8 cellular contexts compared by ENCODE assay signal in genomic region chr1:197356723-197357533, GRCh38.
A peak's percentile ranks its signal among the peaks of the same experiment; 100 is the strongest.
DNase-seq lines count a peak whose midpoint lies in the region; ATAC-seq, FAIRE-seq and TF ChIP-seq lines count a peak whose summit lies in the region.

No MANE protein-coding gene starts in this region.

- intact Hi-C loops in K562 (cut with micrococcal nuclease) = loop anchor here (1.0 to 10.0 kb wide), 5 partner anchors 30 to 1460 kb away; no protein-coding TSS in a partner anchor
- intact Hi-C loops in testis (cut with DNase I; ENCODE audit: low total_unique reads) = no loop called here

- no TSS peak for BruUV-seq in K562 (replicated peaks; lab: Mats Ljungman, UMichigan)

- no peak overlapping the region for H3K4me3 ChIP-seq in K562
- no peak overlapping the region for H3K4me3 ChIP-seq in testis

- WGBS in K562 (ENCODE audit: insufficient coverage, low coverage, missing lambda C conversion rate) = 15% methylated on average over 5 of the region's 5 CpGs
- 45 to 61% methylated on average over 5 of the region's 5 CpGs for WGBS in testis, 2 donors

- H3K27me3 Mint-ChIP-seq in immature natural killer cell (ENCODE audit: low read depth in 3 of 3) = peaks cover 0 to 2% (median 0%) of the 10 kb centered on the region in 3 donors

- no peaks in the 10 kb centered on the region for H3K9me3 ChIP-seq in K562 (replicated peaks; ENCODE audit: control insufficient read depth, insufficient read depth, low read depth, low read length)
- no peaks in the 10 kb centered on the region for H3K9me3 ChIP-seq in testis

- H3K79me2 ChIP-seq in K562 (ENCODE audit: control insufficient read depth, insufficient read depth, low read length) = no peaks in the 10 kb centered on the region

- no peaks in the 10 kb centered on the region for H3K4me1 Mint-ChIP-seq in immature natural killer cell

- H2AFZ ChIP-seq in K562 (ENCODE audit: low read depth, low read length) = peak overlapping the region; percentile 75

- H3K36me3 ChIP-seq in K562 (ENCODE audit: control insufficient read depth, insufficient read depth, low read length) = no peaks in the 10 kb centered on the region
- H3K36me3 ChIP-seq in testis (ENCODE audit: low read depth, missing control alignments) = no peaks in the 10 kb centered on the region

- peak; percentile 89 to 97 for TF ChIP-seq RAD21 in K562 (CRISPR knock-in tag; conservative IDR thresholded peaks at IDR 0.05 in 1 of 2, IDR thresholded peaks at IDR 0.05 in 1 of 2)

- in situ Hi-C loops in Caki2 (cut with HindIII; ENCODE audit: low pct_unique_long_range_greater_than_20kb, low sequenced_read_pairs) = no loop called here
- in situ Hi-C loops in K562 (cut with MboI) = loop anchor here (10.0 to 25.0 kb wide), 2 partner anchors 172 to 620 kb away; no protein-coding TSS in a partner anchor

- peak; percentile 84 for FAIRE-seq in K562 (lab: Jason Lieb, UNC)

- CTCF ChIA-PET in K562 (lab: Yijun Ruan, JAX; ENCODE audit: low intra/inter-chr PET ratio) = interaction anchor here (1.5 to 2.3 kb wide), 2 partner anchors 29 to 176 kb away, joined by 9 to 23 read pairs; no protein-coding TSS in a partner anchor

- H3K9ac ChIP-seq in K562 (ENCODE audit: insufficient read depth in 1 of 2, low read depth in 2 of 2, low read length in 2 of 2) = no peak overlapping the region

- no peaks in the 10 kb centered on the region for H4K20me1 ChIP-seq in K562 (replicated peaks; ENCODE audit: control insufficient read depth, insufficient read depth, low read length)

- no peak overlapping the region for H3K27ac ChIP-seq in K562 (ENCODE audit: extremely low read depth, low read depth, low read length)
- H3K27ac ChIP-seq in testis = no peak overlapping the region

- TF ChIP-seq POLR2A in K562 (conservative IDR thresholded peaks at IDR 0.05) (no peak), testis (IDR thresholded peaks at IDR 0.05) (no peak)

- H3K4me1 ChIP-seq in K562 (replicated peaks in 1 of 2; ENCODE audit: control insufficient read depth in 2 of 2, insufficient read depth in 2 of 2, low read length in 2 of 2) (peaks cover 0 to 7% of the 10 kb centered on the region in 2 experiments; a peak in 1 of 5 replicates), testis (peaks cover 17% of the 10 kb centered on the region)

- POLR2A ChIA-PET in K562 (lab: Yijun Ruan, JAX) = interaction anchor here (0.6 to 1.0 kb wide), 3 partner anchors 35 to 1134 kb away, joined by 3 to 4 read pairs (median 3); no protein-coding TSS in a partner anchor

- DNase-seq in Caki2 (ENCODE audit: low read depth) = peak; percentile 47
- peak; percentile 35 for DNase-seq in NCI-H774 (lab: John Stamatoyannopoulos, UW)
- DNase-seq in K562 (ENCODE audit: extremely low read depth in 1 of 4, low spot score in 3 of 4) = peak; percentile 21 to 75 (median 25)
- DNase-seq in immature natural killer cell = peak; percentile 2 to 36 (median 6)
- peak; percentile 30 for DNase-seq in testis

- peak; percentile 74 to 89 (median 80) for TF ChIP-seq CTCF in K562 (IDR thresholded peaks at IDR 0.05 in 2 of 3, conservative IDR thresholded peaks at IDR 0.05 in 1 of 3; ENCODE audit: insufficient read depth in 2 of 3, low read depth in 1 of 3, low read length in 3 of 3)
- TF ChIP-seq CTCF in testis (IDR thresholded peaks at IDR 0.05) = peak in 2 of 3 experiments; percentile 64 to 72

- TF ChIP-seq EP300 in K562 (IDR thresholded peaks at IDR 0.05; ENCODE audit: low read length) = no peak

- no peak overlapping the region for H3K4me2 ChIP-seq in K562 (ENCODE audit: insufficient read depth, low read length)

- no peak overlapping the region for H3K27ac Mint-ChIP-seq in immature natural killer cell

- ATAC-seq in GM19023 (IDR thresholded peaks at IDR 0.05; ENCODE audit: unreplicated experiment) (peak; percentile 69), HG03432 (IDR thresholded peaks at IDR 0.05; ENCODE audit: unreplicated experiment) (peak; percentile 71), K562 (peak; percentile 89), GM18873 (IDR thresholded peaks at IDR 0.05; ENCODE audit: low FRiP score, unreplicated experiment) (no peak)

- no peaks in the 10 kb centered on the region for H3K9me1 ChIP-seq in K562 (ENCODE audit: control insufficient read depth, insufficient read depth, low read length)

- no peaks in the 10 kb centered on the region for H3K27me3 ChIP-seq in K562 (ENCODE audit: control insufficient read depth in 2 of 2, insufficient read depth in 2 of 2, low read length in 2 of 2)
- H3K27me3 ChIP-seq in testis = no peaks in the 10 kb centered on the region

- no peaks in the 10 kb centered on the region for H3K36me3 Mint-ChIP-seq in immature natural killer cell

- no peaks in the 10 kb centered on the region for H3K9me3 Mint-ChIP-seq in immature natural killer cell

- H3K4me3 Mint-ChIP-seq in immature natural killer cell = no peak overlapping the region

TF ChIP-seq in K562, 482 proteins besides CTCF, POLR2A, EP300 and RAD21 (continues in another document):
- TF ChIP-seq SMC3 (conservative IDR thresholded peaks at IDR 0.05; ENCODE audit: insufficient read depth, low read depth, low read length) (peak; percentile 73), TEAD2 (tag; IDR thresholded peaks at IDR 0.05) (no peak), HDAC1 (IDR thresholded peaks at IDR 0.05) (no peak), MCM3 (IDR thresholded peaks at IDR 0.05) (no peak), RCOR1 (IDR thresholded peaks at IDR 0.05; ENCODE audit: borderline replicate concordance in 1 of 2, low read depth in 2 of 2, low read length in 2 of 2) (peak in 1 of 2 experiments; percentile 26; a peak in 1 of 4 replicates), E2F5 (CRISPR knock-in tag; IDR thresholded peaks at IDR 0.05) (peak; percentile 42; the same call in 1 of the 2 replicates), NCOA1 (IDR thresholded peaks at IDR 0.05; ENCODE audit: low read depth) (no peak), PRPF4 (IDR thresholded peaks at IDR 0.05; ENCODE audit: insufficient read depth, low read depth, low read length, poor library complexity, severe bottlenecking) (no peak), FOXM1 (IDR thresholded peaks at IDR 0.05; ENCODE audit: low read depth) (no peak), FOXM1 (CRISPR knock-in tag; IDR thresholded peaks at IDR 0.05; ENCODE audit: low read depth) (no peak), NFIC (IDR thresholded peaks at IDR 0.05) (no peak), GTF2E2 (tag; IDR thresholded peaks at IDR 0.05) (no peak), CEBPG (CRISPR knock-in tag; IDR thresholded peaks at IDR 0.05) (no peak), CEBPG (tag; conservative IDR thresholded peaks at IDR 0.05 in 1 of 2, IDR thresholded peaks at IDR 0.05 in 1 of 2) (no peak), ZC3H11A (IDR thresholded peaks at IDR 0.05; ENCODE audit: low read depth, low read length) (no peak), PBX2 (CRISPR knock-in tag; IDR thresholded peaks at IDR 0.05; ENCODE audit: low read depth) (no peak), PBX2 (tag; conservative IDR thresholded peaks at IDR 0.05; ENCODE audit: low read depth) (no peak), LCOR (CRISPR knock-in tag; IDR thresholded peaks at IDR 0.05) (no peak), STAG1 (CRISPR knock-in tag; IDR thresholded peaks at IDR 0.05; ENCODE audit: borderline replicate concordance) (peak; percentile 49; the same call in 1 of the 2 replicates), SAFB (IDR thresholded peaks at IDR 0.05; ENCODE audit: borderline replicate concordance, low read depth, low read length) (no peak), NR2F6 (CRISPR knock-in tag; IDR thresholded peaks at IDR 0.05) (no peak), ZNF77 (CRISPR knock-in tag; IDR thresholded peaks at IDR 0.05) (no peak), CREM (IDR thresholded peaks at IDR 0.05; ENCODE audit: low read depth) (0 out of 2 replicates have a peak, but pooled peaks have one; percentile 10), ZBTB8A (IDR thresholded peaks at IDR 0.05; ENCODE audit: partially characterized antibody) (no peak), ESRRB (CRISPR knock-in tag; IDR thresholded peaks at IDR 0.05; ENCODE audit: borderline replicate concordance) (no peak), ZNF23 (CRISPR knock-in tag; IDR thresholded peaks at IDR 0.05) (no peak), HMG20A (CRISPR knock-in tag; conservative IDR thresholded peaks at IDR 0.05) (no peak), TEAD1 (CRISPR knock-in tag; IDR thresholded peaks at IDR 0.05) (peak in 1 of 2 experiments; percentile 27; a peak in 1 of 4 replicates), GATA2 (CRISPR knock-in tag; IDR thresholded peaks at IDR 0.05) (no peak)
